Comparison of ENCODE assay signal across 1 cellular context in genomic region chr20:48626938-48627736, GRCh38.
TF ChIP-seq lines count a peak whose summit lies in the region.

No MANE protein-coding gene starts in this region.

TF ChIP-seq in HepG2, 621 proteins besides CTCF, POLR2A, EP300 and RAD21 (continued from another document):
- TF ChIP-seq YEATS2 (CRISPR knock-in tag; IDR thresholded peaks at IDR 0.05; ENCODE audit: borderline replicate concordance) = no peak
- no peak for TF ChIP-seq ZNF543 (CRISPR knock-in tag; IDR thresholded peaks at IDR 0.05)
- no peak for TF ChIP-seq ZNF496 (CRISPR knock-in tag; IDR thresholded peaks at IDR 0.05; ENCODE audit: insufficient replicate concordance)
- no peak for TF ChIP-seq HCFC1 (IDR thresholded peaks at IDR 0.05; ENCODE audit: low read depth, low read length)
- TF ChIP-seq ZNF343 (CRISPR knock-in tag; IDR thresholded peaks at IDR 0.05) = no peak
